8 cellular contexts compared by ENCODE assay signal in genomic region chr2:109128466-109129355, GRCh38. TPM values are rescaled to one million over a fixed set of nuclear protein-coding genes. Genes with fewer than 3 reads are reported as not detected.
DNase-seq lines count a peak whose midpoint lies in the region; ATAC-seq and TF ChIP-seq lines count a peak whose summit lies in the region.

Gene SH3RF3 (plus strand): TSS chr2:109129205.

- H2BK20ac ChIP-seq in H9 (ENCODE audit: low read depth, low read length, poor library complexity, severe bottlenecking), result no peak within 1 kb of the TSS

- no peak for ATAC-seq in GM18858 (IDR thresholded peaks at IDR 0.05; ENCODE audit: unreplicated experiment)

- no peak within 1 kb of the TSS for H3T11ph ChIP-seq in H9 (ENCODE audit: low read length)

- H3K79me2 ChIP-seq in H9 (ENCODE audit: insufficient read depth, low read length) (no peaks in the 10 kb centered on the region), smooth muscle cell (ENCODE audit: low read depth) (peaks cover 38% of the 10 kb centered on the region)

- no peak within 1 kb of the TSS for H4K91ac ChIP-seq in H9 (ENCODE audit: insufficient read length, low read depth, low read length)

- no peak within 1 kb of the TSS for H3K27ac Mint-ChIP-seq in H9

- H3K4ac ChIP-seq in H9 (ENCODE audit: low read depth, low read length), result no peak within 1 kb of the TSS

- H3K27me3 Mint-ChIP-seq in H9 (ENCODE audit: low read depth), result peaks cover 65% of the 10 kb centered on the region

- H2BK120ac ChIP-seq in H9 (ENCODE audit: low read depth, low read length, poor library complexity, severe bottlenecking), result no peak within 1 kb of the TSS

- H3K9me3 ChIP-seq in H9 (ENCODE audit: control insufficient read depth, low read depth, low read length), result no peaks in the 10 kb centered on the region
- no peaks in the 10 kb centered on the region for H3K9me3 ChIP-seq in smooth muscle cell (replicated peaks; ENCODE audit: low read depth)

- peaks cover 3% of the 10 kb centered on the region in 2 experiments; a peak in 2 of 5 replicates for H3K9me3 Mint-ChIP-seq in H9

- H3K4me3 Mint-ChIP-seq in H9, result peak within 1 kb of the TSS; percentile 70 to 82

- H2AFZ ChIP-seq in H9 (ENCODE audit: low read length), result no peak within 1 kb of the TSS
- H2AFZ ChIP-seq in smooth muscle cell (ENCODE audit: low read depth), result peak within 1 kb of the TSS; percentile 58

- no peak within 1 kb of the TSS for H2BK5ac ChIP-seq in H9 (ENCODE audit: insufficient read length, low read length)

- no peaks in the 10 kb centered on the region for H3K36me3 ChIP-seq in smooth muscle cell (ENCODE audit: low read depth)

- no peak within 1 kb of the TSS for H3K56ac ChIP-seq in H9 (ENCODE audit: insufficient read length, low read depth, low read length)

- DNase-seq in Caki2 (ENCODE audit: low read depth) (peak; percentile 71), H9 (peak; percentile 56), SW 1271 (lab: John Stamatoyannopoulos, UW) (peak; percentile 12 to 38), caudate nucleus (lab: John Stamatoyannopoulos, UW) (peak in 10 of 61 donors; percentile 23 to 61 (median 48)), islet precursor cell (peak; percentile 70), smooth muscle cell (lab: John Stamatoyannopoulos, UW; ENCODE audit: unreplicated experiment) (no peak), globus pallidus (ENCODE audit: low spot score) (no peak)

- H3K27ac ChIP-seq in H9 (ENCODE audit: insufficient read length, low read depth, low read length) (no peak within 1 kb of the TSS), caudate nucleus (ENCODE audit: low read depth, low read length) (peak within 1 kb of the TSS; percentile 6), smooth muscle cell (ENCODE audit: low read depth) (peak within 1 kb of the TSS; percentile 42)

- H3K36me3 Mint-ChIP-seq in H9 (ENCODE audit: insufficient read depth in 1 of 3, low read depth in 3 of 3), result no peaks in the 10 kb centered on the region; a peak in 1 of 7 replicates

- H3K4me2 ChIP-seq in H9 (ENCODE audit: insufficient read depth, insufficient read length, low read length) (peak within 1 kb of the TSS; percentile 75), smooth muscle cell (peak within 1 kb of the TSS; percentile 87)

- H3K14ac ChIP-seq in H9 (ENCODE audit: insufficient read depth, low read length), result no peak within 1 kb of the TSS

- in situ Hi-C loops in Caki2 (cut with HindIII; ENCODE audit: low pct_unique_long_range_greater_than_20kb, low sequenced_read_pairs), result no loop called here

- no peak within 1 kb of the TSS for H3K23ac ChIP-seq in H9 (ENCODE audit: insufficient read length, low read depth, low read length)

- H3F3A ChIP-seq in smooth muscle cell (ENCODE audit: low read depth), result peaks cover 10% of the 10 kb centered on the region

- H4K20me1 ChIP-seq in H9 (ENCODE audit: control insufficient read depth, insufficient read depth, insufficient read length) (peaks cover 3% of the 10 kb centered on the region), smooth muscle cell (ENCODE audit: low read depth) (peaks cover 36% of the 10 kb centered on the region)

- H3K9ac ChIP-seq in H9 (ENCODE audit: extremely low read depth, insufficient read length, low read length) (no peak within 1 kb of the TSS), smooth muscle cell (ENCODE audit: low read depth) (peak within 1 kb of the TSS; percentile 21)

- no peak within 1 kb of the TSS for H3K18ac ChIP-seq in H9 (ENCODE audit: insufficient read length, low read depth, low read length)

- H3K4me1 Mint-ChIP-seq in H9, result peaks cover 16 to 19% of the 10 kb centered on the region in 2 experiments

- no peaks in the 10 kb centered on the region for H3K79me1 ChIP-seq in H9 (ENCODE audit: insufficient read depth, low read depth, low read length, poor library complexity, severe bottlenecking)

- H2AK5ac ChIP-seq in H9 (ENCODE audit: insufficient read length, low read length), result no peak within 1 kb of the TSS

- no peak within 1 kb of the TSS for H2BK12ac ChIP-seq in H9 (ENCODE audit: insufficient read length, low read depth, low read length)

- H3K23me2 ChIP-seq in H9 (ENCODE audit: insufficient read length, low read depth, low read length, poor library complexity, severe bottlenecking), result peaks cover 9% of the 10 kb centered on the region

- TF ChIP-seq CTCF in H9 (conservative IDR thresholded peaks at IDR 0.05) (no peak), smooth muscle cell (IDR thresholded peaks at IDR 0.05; ENCODE audit: borderline replicate concordance, insufficient read depth, poor library complexity, severe bottlenecking) (no peak)

- H2BK15ac ChIP-seq in H9 (ENCODE audit: low read depth, low read length), result no peak within 1 kb of the TSS

- H3K4me3 ChIP-seq in smooth muscle cell, result peak within 1 kb of the TSS; percentile 78

- no CpG with 5 or more reads among the region's 102 CpGs for WGBS in H9 (ENCODE audit: extremely low coverage, insufficient read length, low lambda C conversion rate)
- 1% methylated on average over 80 of the region's 102 CpGs for WGBS in smooth muscle cell (ENCODE audit: low lambda C conversion rate)

- H3K27me3 ChIP-seq in H9 (ENCODE audit: insufficient read depth, low read length) (peaks cover 25% of the 10 kb centered on the region; the same call in 1 of the 2 replicates), smooth muscle cell (ENCODE audit: low read depth) (peaks cover 6% of the 10 kb centered on the region)

- H4K8ac ChIP-seq in H9 (replicated peaks; ENCODE audit: insufficient read length, low read depth, low read length), result no peak within 1 kb of the TSS

- no peak within 1 kb of the TSS for H4K5ac ChIP-seq in H9 (ENCODE audit: insufficient read length, low read depth, low read length)

- H3K4me1 ChIP-seq in H9 (ENCODE audit: insufficient read depth, low read length) (no peaks in the 10 kb centered on the region), smooth muscle cell (ENCODE audit: low read depth) (no peaks in the 10 kb centered on the region)

RNA-seq across cellular contexts. Expression of gene SH3RF3, which starts in this region (rescaled TPM):
- total RNA-seq in Caki2 (2014; rRNA removed; shearing (Covaris generic); ENCODE audit: low replicate concordance), result 0.20 and 0.49 TPM in 2 replicates
- total RNA-seq in H9 (2021), result 0.46 TPM in 2 replicates
- total RNA-seq in smooth muscle cell, result 6.5 and 6.6 TPM in 2 replicates
- polyA plus RNA-seq in smooth muscle cell, result 6.6 and 11.8 TPM in 2 replicates

Comparison
In these comparisons a context has a peak if more than half of its experiments do, and no peak if none do; other contexts are left out.
1. Peak in DNase-seq in Caki2; RNA of the gene not detected or under 1 TPM.
2. Peak in DNase-seq and H3K4me2 ChIP-seq in H9; RNA of the gene not detected or under 1 TPM.
3. DNase-seq: peak in SW 1271 (2 of 2) and islet precursor cell (single experiment); none in smooth muscle cell (single experiment) and globus pallidus (single experiment).